13 cellular contexts compared by ENCODE assay signal in genomic region chr2:40384714-40385113, GRCh38.
DNase-seq lines count a peak whose midpoint lies in the region; ATAC-seq and TF ChIP-seq lines count a peak whose summit lies in the region.
"Had no signal": no experiment of that assay in that cellular context is flagged by ENCODE, and none has a peak within 500 bp of the region (broad histone marks: within the 10 kb centered on the region; RNA-seq: fewer than 3 reads in every experiment).

No MANE protein-coding gene starts in this region.

- no peaks in the 10 kb centered on the region for H3K27me3 Mint-ChIP-seq in activated CD4-positive, alpha-beta T cell treated with anti-CD3 and anti-CD28 coated beads, Interleukin-2, amount 10 ng/mL, durations not matched to agents 24 days and 14 days
- H3K27me3 Mint-ChIP-seq in osteocyte (ENCODE audit: unreplicated experiment) = no peaks in the 10 kb centered on the region

- no peaks in the 10 kb centered on the region for H3K27me3 ChIP-seq in left ventricle myocardium inferior (ENCODE audit: low read depth)
- no peaks in the 10 kb centered on the region for H3K27me3 ChIP-seq in upper lobe of right lung

- no peak for TF ChIP-seq CTCF in left ventricle myocardium inferior (IDR thresholded peaks at IDR 0.05; ENCODE audit: borderline replicate concordance)
- TF ChIP-seq CTCF in fibroblast of villous mesenchyme (IDR thresholded peaks at IDR 0.05; ENCODE audit: insufficient read depth, low read depth, low read length) = no peak
- no peak for TF ChIP-seq CTCF in upper lobe of right lung (IDR thresholded peaks at IDR 0.05)
- TF ChIP-seq CTCF in osteocyte (IDR thresholded peaks at IDR 0.05) = no peak

- no peaks in the 10 kb centered on the region for H3K4me1 Mint-ChIP-seq in activated CD4-positive, alpha-beta T cell treated with anti-CD3 and anti-CD28 coated beads, Interleukin-2, amount 10 ng/mL, durations not matched to agents 24 days and 14 days
- H3K4me1 Mint-ChIP-seq in osteocyte (ENCODE audit: unreplicated experiment) = peaks cover 4% of the 10 kb centered on the region

- H3K36me3 ChIP-seq in left ventricle myocardium inferior = no peaks in the 10 kb centered on the region
- no peaks in the 10 kb centered on the region for H3K36me3 ChIP-seq in upper lobe of right lung
- H3K36me3 ChIP-seq: WERI-Rb-1 had no signal

- intact Hi-C loops in left ventricle myocardium inferior (cut with micrococcal nuclease) (no loop called here), Right ventricle myocardium inferior (cut with DNase I) (no loop called here), upper lobe of right lung (cut with DNase I) (no loop called here)
- intact Hi-C loops in activated CD4-positive, alpha-beta T cell treated with anti-CD3 and anti-CD28 coated beads, Interleukin-2, amount 10 ng/mL, durations not matched to agents 24 days and 14 days (cut with micrococcal nuclease) = no loop called here

- H3K4me1 ChIP-seq in left ventricle myocardium inferior (peaks cover 59% of the 10 kb centered on the region), upper lobe of right lung (peaks cover 11% of the 10 kb centered on the region)

- H3K27ac ChIP-seq in left ventricle myocardium inferior (replicated peaks) = peak overlapping the region; percentile 3
- no peak overlapping the region for H3K27ac ChIP-seq in upper lobe of right lung
- H3K27ac ChIP-seq: WERI-Rb-1 had no signal

- no peak overlapping the region for H3K27ac Mint-ChIP-seq in activated CD4-positive, alpha-beta T cell treated with anti-CD3 and anti-CD28 coated beads, Interleukin-2, amount 10 ng/mL, durations not matched to agents 24 days and 14 days
- no peak overlapping the region for H3K27ac Mint-ChIP-seq in osteocyte (ENCODE audit: unreplicated experiment)

- H3K4me3 Mint-ChIP-seq in activated CD4-positive, alpha-beta T cell treated with anti-CD3 and anti-CD28 coated beads, Interleukin-2, amount 10 ng/mL, durations not matched to agents 24 days and 14 days = no peak overlapping the region
- no peak overlapping the region for H3K4me3 Mint-ChIP-seq in osteocyte (ENCODE audit: unreplicated experiment)

- H3K4me3 ChIP-seq in left ventricle myocardium inferior (no peak overlapping the region), fibroblast of villous mesenchyme (ENCODE audit: low read depth, low read length) (no peak overlapping the region), upper lobe of right lung (no peak overlapping the region)

- DNase-seq in left ventricle myocardium inferior = no peak
- no peak for DNase-seq in Right ventricle myocardium inferior (ENCODE audit: missing footprints)
- peak; percentile 89 for DNase-seq in SKM-1 (lab: John Stamatoyannopoulos, UW; ENCODE audit: unreplicated experiment)
- DNase-seq in fibroblast of villous mesenchyme (ENCODE audit: low read depth) = peak; percentile 94
- DNase-seq in upper lobe of right lung = no peak
- no peak for DNase-seq in activated CD4-positive, alpha-beta T cell treated with anti-CD3 and anti-CD28 coated beads, Interleukin-2, amount 10 ng/mL, durations not matched to agents 24 days and 14 days
- no peak for DNase-seq in osteocyte (ENCODE audit: extremely low spot score, unreplicated experiment)
- DNase-seq: activated CD8-positive, alpha-beta memory T cell treated with anti-CD3 and anti-CD28 coated beads, Interleukin-2, amount 50 U/mL, for 48 hours; NCI-H2107; RPMI8226; WERI-Rb-1 had no signal

- H3K9me3 ChIP-seq in left ventricle myocardium inferior (replicated peaks) (peaks cover 19% of the 10 kb centered on the region), upper lobe of right lung (peaks cover 7% of the 10 kb centered on the region)

- H3K36me3 Mint-ChIP-seq in activated CD4-positive, alpha-beta T cell treated with anti-CD3 and anti-CD28 coated beads, Interleukin-2, amount 10 ng/mL, durations not matched to agents 24 days and 14 days (ENCODE audit: low read depth) = no peaks in the 10 kb centered on the region
- H3K36me3 Mint-ChIP-seq in osteocyte (ENCODE audit: unreplicated experiment) = peaks cover 7% of the 10 kb centered on the region

- ATAC-seq in Right ventricle myocardium inferior (no peak), upper lobe of right lung (peak; percentile 69), HG03378 (IDR thresholded peaks at IDR 0.05; ENCODE audit: unreplicated experiment) (no peak)
- ATAC-seq: left lobe of liver had no signal

- peaks cover 11% of the 10 kb centered on the region for H3K9me3 Mint-ChIP-seq in activated CD4-positive, alpha-beta T cell treated with anti-CD3 and anti-CD28 coated beads, Interleukin-2, amount 10 ng/mL, durations not matched to agents 24 days and 14 days
- H3K9me3 Mint-ChIP-seq in osteocyte (ENCODE audit: unreplicated experiment) = peaks cover 15% of the 10 kb centered on the region

Comparison
In these comparisons a context has a peak if more than half of its experiments do, and no peak if none do; other contexts are left out.
1. DNase-seq: peak in SKM-1 (single experiment) and fibroblast of villous mesenchyme (single experiment); none in left ventricle myocardium inferior (single experiment), Right ventricle myocardium inferior (single experiment), upper lobe of right lung (single experiment), activated CD4-positive, alpha-beta T cell treated with anti-CD3 and anti-CD28 coated beads, Interleukin-2, amount 10 ng/mL, durations not matched to agents 24 days and 14 days (single experiment) and osteocyte (single experiment).